In genomic region chr10:133573460-133573859, GRCh38 we compare ENCODE assay signal across 23 cellular contexts. TPM values are rescaled to one million over a fixed set of nuclear protein-coding genes. Genes with fewer than 3 reads are reported as not detected.
"Had no signal": no experiment of that assay in that cellular context is flagged by ENCODE, and none has a peak within 500 bp of the region (broad histone marks: within the 10 kb centered on the region; RNA-seq: fewer than 3 reads in every experiment).

No MANE protein-coding gene starts in this region.

RNA-seq across cellular contexts. Expression of gene SYCE1, which starts 8.1 kb away (rescaled TPM):
- total RNA-seq: colonic mucosa; endodermal cell; esophagus mucosa; hepatocyte; lung microvascular endothelial cell; mononuclear cell; natural killer cell treated with Interleukin-12 subunit alpha and Interleukin-12 subunit beta and Interleukin-15 and Interleukin-18, amount 100 ng/mL, for 72 hours; neural crest cell; pulmonary artery endothelial cell; urinary bladder had no signal
- polyA plus RNA-seq: foreskin keratinocyte, urinary bladder had no signal

RNA-seq across cellular contexts. Expression of gene CYP2E1, which starts 46.3 kb away (rescaled TPM):
- total RNA-seq: lung microvascular endothelial cell had no signal

RNA-seq across cellular contexts. Expression of gene FRG2B, which starts 53.1 kb away (rescaled TPM):
- total RNA-seq: cerebellum; colonic mucosa; endodermal cell; esophagus mucosa; foreskin keratinocyte; gastroesophageal sphincter; heart left ventricle; hepatocyte; kidney epithelial cell; left cardiac atrium; left lung; lower leg skin; lung microvascular endothelial cell; mononuclear cell; natural killer cell treated with Interleukin-12 subunit alpha and Interleukin-12 subunit beta and Interleukin-15 and Interleukin-18, amount 100 ng/mL, for 72 hours; neural crest cell; omental fat pad; pancreas; posterior vena cava; pulmonary artery endothelial cell; spleen; testis; urinary bladder had no signal
- polyA plus RNA-seq: foreskin keratinocyte, heart left ventricle, hepatocyte, pancreas, spleen, urinary bladder had no signal
